10 cellular contexts compared by ENCODE assay signal in the genomic region with DNA sequence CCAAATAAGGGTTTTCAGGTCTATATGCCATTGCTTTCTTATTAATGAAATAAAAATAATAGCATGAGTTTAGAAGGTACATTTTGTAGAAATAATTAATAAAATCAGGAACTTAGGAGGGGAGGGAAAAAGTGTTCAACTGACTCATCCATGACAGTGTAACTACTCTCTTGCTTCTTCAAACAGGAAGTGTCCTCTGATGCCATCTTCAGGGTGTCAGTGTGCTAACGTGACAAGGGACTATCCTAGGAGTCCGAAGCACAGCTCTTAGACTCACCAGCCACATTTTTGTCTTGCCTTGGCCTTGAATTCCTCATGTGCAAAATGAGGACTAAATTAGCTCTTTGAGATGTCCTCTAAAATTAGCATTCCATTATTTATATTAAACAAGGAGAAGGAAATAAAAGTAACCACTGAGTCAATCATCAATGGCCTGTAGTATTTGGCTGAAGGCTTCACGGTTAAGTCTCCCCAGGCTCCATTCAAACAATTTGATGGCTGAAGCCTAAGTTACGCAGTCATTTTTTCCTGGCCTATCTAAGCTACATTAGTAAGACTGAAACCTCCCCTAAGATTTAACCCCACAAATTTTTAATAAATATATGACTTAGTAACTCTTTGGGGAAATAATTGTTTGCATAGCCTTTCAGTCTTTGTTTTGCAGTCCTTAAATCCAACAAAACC.
DNase-seq lines count a peak whose midpoint lies in the region; ATAC-seq, FAIRE-seq and TF ChIP-seq lines count a peak whose summit lies in the region.
"Had no signal": no experiment of that assay in that cellular context is flagged by ENCODE, and none has a peak within 500 bp of the region (broad histone marks: within the 10 kb centered on the region; RNA-seq: fewer than 3 reads in every experiment).

No MANE protein-coding gene starts in this region.

- no peak overlapping the region for H2AFZ ChIP-seq in HCT116 (ENCODE audit: low read depth, low read length, poor library complexity, severe bottlenecking)
- no peak overlapping the region for H2AFZ ChIP-seq in OCI-LY7 (ENCODE audit: low read length)
- no peak overlapping the region for H2AFZ ChIP-seq in HepG2 (ENCODE audit: low read length)
- H2AFZ ChIP-seq in PC-9, result no peak overlapping the region

- H3K4me2 ChIP-seq in HCT116 (ENCODE audit: low read length) (no peak overlapping the region), OCI-LY7 (ENCODE audit: low read length) (no peak overlapping the region), HepG2 (ENCODE audit: low read depth, low read length) (no peak overlapping the region), PC-9 (no peak overlapping the region)

- H4K20me1 ChIP-seq in HCT116 (ENCODE audit: insufficient read depth) (no peaks in the 10 kb centered on the region), OCI-LY7 (ENCODE audit: insufficient read depth, low read length) (no peaks in the 10 kb centered on the region), HepG2 (ENCODE audit: insufficient read depth, low read length) (no peaks in the 10 kb centered on the region), PC-9 (ENCODE audit: insufficient read depth) (no peaks in the 10 kb centered on the region)

- ATAC-seq in HCT116 (peak; percentile 73), HepG2 (no peak), HG02588 (IDR thresholded peaks at IDR 0.05; ENCODE audit: unreplicated experiment) (no peak)

- intact Hi-C loops in HCT116 (cut with micrococcal nuclease) (no loop called here), OCI-LY7 (cut with micrococcal nuclease; ENCODE audit: unreplicated experiment) (no loop called here), HepG2 (cut with micrococcal nuclease; ENCODE audit: unreplicated experiment) (no loop called here), PC-9 (cut with micrococcal nuclease; ENCODE audit: unreplicated experiment) (no loop called here)

- TF ChIP-seq CTCF in HCT116 (IDR thresholded peaks at IDR 0.05 in 2 of 3, conservative IDR thresholded peaks at IDR 0.05 in 1 of 3; ENCODE audit: borderline replicate concordance in 1 of 3, insufficient read depth in 1 of 3, low read depth in 2 of 3, low read length in 2 of 3) (no peak; a peak in 1 of 6 replicates), OCI-LY7 (conservative IDR thresholded peaks at IDR 0.05; ENCODE audit: low read length) (peak; percentile 37; the same call in 1 of the 2 replicates), HepG2 (CRISPR knock-in tag; IDR thresholded peaks at IDR 0.05) (peak; percentile 30; the same call in 1 of the 2 replicates), PC-9 (conservative IDR thresholded peaks at IDR 0.05) (no peak)

- CTCF ChIA-PET in HCT116 (lab: Charles Lee) (no interaction called here), OCI-LY7 (lab: Charles Lee; ENCODE audit: unreplicated experiment) (no interaction called here), HepG2 (lab: Yijun Ruan, JAX; ENCODE audit: low intra/inter-chr PET ratio, low total read pairs) (no interaction called here), PC-9 (lab: Charles Lee) (no interaction called here)

- TF ChIP-seq POLR2A in HCT116 (IDR thresholded peaks at IDR 0.05; ENCODE audit: borderline replicate concordance, extremely low read depth, insufficient read depth, insufficient read length), result no peak
- TF ChIP-seq POLR2A in HepG2 (IDR thresholded peaks at IDR 0.05; ENCODE audit: insufficient read depth in 1 of 2, low read depth in 2 of 2, low read length in 2 of 2), result no peak

- H3K27ac ChIP-seq in HCT116 (ENCODE audit: low read depth, low read length) (no peak overlapping the region), OCI-LY7 (ENCODE audit: low read depth, low read length, poor library complexity, severe bottlenecking) (no peak overlapping the region), HepG2 (ENCODE audit: extremely low read length, insufficient read depth, low read length) (no peak overlapping the region), PC-9 (no peak overlapping the region)
- H3K27ac ChIP-seq: transverse colon had no signal

- H3F3A ChIP-seq in PC-9 (ENCODE audit: insufficient read depth, low read depth), result no peaks in the 10 kb centered on the region

- H3K36me3 ChIP-seq in HCT116 (ENCODE audit: control insufficient read depth in 1 of 2, insufficient read depth in 2 of 2, low read length in 2 of 2) (no peaks in the 10 kb centered on the region), OCI-LY7 (ENCODE audit: insufficient read depth, low read length) (no peaks in the 10 kb centered on the region), HepG2 (replicated peaks in 1 of 2; ENCODE audit: control insufficient read depth in 1 of 2, insufficient read depth in 2 of 2, low read length in 2 of 2) (no peaks in the 10 kb centered on the region), PC-9 (ENCODE audit: low read depth) (no peaks in the 10 kb centered on the region)
- H3K36me3 ChIP-seq: transverse colon had no signal

- H3K27me3 ChIP-seq in HCT116 (ENCODE audit: insufficient read depth, low read length) (no peaks in the 10 kb centered on the region), HepG2 (ENCODE audit: control insufficient read depth in 1 of 2, insufficient read depth in 2 of 2, low read length in 2 of 2) (no peaks in the 10 kb centered on the region), PC-9 (ENCODE audit: insufficient read depth, low read depth) (no peaks in the 10 kb centered on the region)
- H3K27me3 ChIP-seq: transverse colon had no signal

- FAIRE-seq in HepG2 (lab: Jason Lieb, UNC), result no peak

- BruUV-seq in HCT116 (replicated peaks; lab: Mats Ljungman, UMichigan) (no TSS peak), OCI-LY7 (replicated peaks; lab: Mats Ljungman, UMichigan) (no TSS peak), HepG2 (replicated peaks; lab: Mats Ljungman, UMichigan) (no TSS peak), PC-9 (replicated peaks; lab: Mats Ljungman, UMichigan) (no TSS peak)

- H3K79me2 ChIP-seq in HCT116 (ENCODE audit: insufficient read depth, low read length) (no peaks in the 10 kb centered on the region), OCI-LY7 (ENCODE audit: insufficient read depth, low read depth, low read length) (no peaks in the 10 kb centered on the region), HepG2 (ENCODE audit: insufficient read depth, low read length) (no peaks in the 10 kb centered on the region), PC-9 (ENCODE audit: low read depth) (no peaks in the 10 kb centered on the region)

- DNase-seq in ELF-1 (ENCODE audit: low read depth, low spot score), result peak; percentile 5
- DNase-seq in HCT116 (ENCODE audit: low read depth, low spot score), result no peak
- peak; percentile 29 for DNase-seq in OCI-LY7 (ENCODE audit: low spot score)
- peak; percentile 7 for DNase-seq in HepG2 (ENCODE audit: low spot score)
- no peak for DNase-seq in anterior cingulate cortex (lab: John Stamatoyannopoulos, UW)
- DNase-seq in cerebellum (ENCODE audit: low spot score), result no peak
- DNase-seq in PC-9, result no peak
- DNase-seq: activated naive CD8-positive, alpha-beta T cell treated with anti-CD3 and anti-CD28 coated beads, Interleukin-2, amount 10 ng/mL, durations not matched to agents 7 days and 5 days; transverse colon had no signal

- POLR2A ChIA-PET in HCT116 (lab: Charles Lee), result no interaction called here
- POLR2A ChIA-PET in OCI-LY7 (lab: Charles Lee), result interaction anchor here (0.6 to 1.8 kb wide), 2 partner anchors 9 to 10 kb away, joined by 6 read pairs; no protein-coding TSS in a partner anchor
- POLR2A ChIA-PET in HepG2 (lab: Yijun Ruan, JAX), result no interaction called here
- POLR2A ChIA-PET in PC-9 (lab: Charles Lee; ENCODE audit: unreplicated experiment), result no interaction called here

- H3K4me3 ChIP-seq in HCT116 (replicated peaks in 1 of 2; ENCODE audit: low read depth in 1 of 2, low read length in 2 of 2), result no peak overlapping the region
- H3K4me3 ChIP-seq in OCI-LY7 (ENCODE audit: low read depth, low read length, poor library complexity, severe bottlenecking), result no peak overlapping the region
- no peak overlapping the region for H3K4me3 ChIP-seq in HepG2 (replicated peaks in 1 of 3; ENCODE audit: insufficient read depth in 1 of 3, low read depth in 2 of 3, low read length in 3 of 3)
- no peak overlapping the region for H3K4me3 ChIP-seq in PC-9
- H3K4me3 ChIP-seq: transverse colon had no signal

- TF ChIP-seq EP300 in HepG2 (IDR thresholded peaks at IDR 0.05; ENCODE audit: low read depth in 2 of 2, low read length in 2 of 2), result no peak
- TF ChIP-seq EP300 in HepG2 (CRISPR knock-in tag; IDR thresholded peaks at IDR 0.05; ENCODE audit: borderline replicate concordance), result no peak

- RAD21 ChIA-PET in HCT116 (lab: Charles Lee; ENCODE audit: low non-redundant PET in 1 of 2, low total read pairs in 2 of 2, uncharacterized antibody in 2 of 2, unreplicated experiment in 2 of 2), result no interaction called here

- no peaks in the 10 kb centered on the region for H3K9me2 ChIP-seq in HCT116 (ENCODE audit: insufficient read depth)
- H3K9me2 ChIP-seq in OCI-LY7 (ENCODE audit: insufficient read depth, low read length), result no peaks in the 10 kb centered on the region
- no peaks in the 10 kb centered on the region for H3K9me2 ChIP-seq in PC-9 (ENCODE audit: insufficient read depth)

- H3K9me3 ChIP-seq in HCT116 (ENCODE audit: control insufficient read depth in 1 of 2, insufficient read depth in 1 of 2, low read depth in 1 of 2, low read length in 2 of 2) (no peaks in the 10 kb centered on the region), OCI-LY7 (ENCODE audit: low read length) (no peaks in the 10 kb centered on the region), HepG2 (ENCODE audit: low read length) (no peaks in the 10 kb centered on the region), PC-9 (ENCODE audit: insufficient read depth, low read depth) (no peaks in the 10 kb centered on the region)
- H3K9me3 ChIP-seq: transverse colon had no signal

- H3K9ac ChIP-seq in HCT116 (ENCODE audit: low read length), result no peak overlapping the region
- no peak overlapping the region for H3K9ac ChIP-seq in HepG2 (ENCODE audit: insufficient read depth, low read depth, low read length)

- in situ Hi-C loops in HepG2 (cut with HindIII; ENCODE audit: extremely low pct_ligation_motif_present, low pct_unique_long_range_greater_than_20kb), result no loop called here

- peak; percentile 22; the same call in 1 of the 2 replicates for TF ChIP-seq RAD21 in HCT116 (IDR thresholded peaks at IDR 0.05; ENCODE audit: low read depth)
- no peak for TF ChIP-seq RAD21 in HepG2 (CRISPR knock-in tag; IDR thresholded peaks at IDR 0.05)

- 79% methylated on average over 4 of the region's 4 CpGs for WGBS in HepG2 (ENCODE audit: low lambda C conversion rate)

- no peaks in the 10 kb centered on the region for H3K4me1 ChIP-seq in HCT116 (ENCODE audit: control insufficient read depth in 1 of 2, insufficient read depth in 2 of 2, low read length in 2 of 2)
- H3K4me1 ChIP-seq in OCI-LY7 (ENCODE audit: insufficient read depth, low read length, poor library complexity, severe bottlenecking), result no peaks in the 10 kb centered on the region
- no peaks in the 10 kb centered on the region for H3K4me1 ChIP-seq in HepG2 (ENCODE audit: insufficient read depth, low read length)
- H3K4me1 ChIP-seq in PC-9 (replicated peaks; ENCODE audit: insufficient read depth), result no peaks in the 10 kb centered on the region
- H3K4me1 ChIP-seq: transverse colon had no signal

TF ChIP-seq in HCT116, 20 proteins besides CTCF, POLR2A, EP300 and RAD21 (continues in another document):
- no peak for TF ChIP-seq TCF7L2 (IDR thresholded peaks at IDR 0.05; ENCODE audit: borderline replicate concordance, extremely low read depth, insufficient read depth, insufficient read length)

Comparison
In these comparisons a context has a peak if more than half of its experiments do, and no peak if none do; other contexts are left out.
1. DNase-seq: peak in ELF-1 (single experiment), OCI-LY7 (single experiment) and HepG2 (single experiment); none in HCT116 (single experiment), anterior cingulate cortex (0 of 58), cerebellum (single experiment) and PC-9 (0 of 2).
2. CTCF ChIP-seq: peak in OCI-LY7 (single experiment) and HepG2 (single experiment); none in HCT116 (0 of 3) and PC-9 (single experiment).